In the genomic region with DNA sequence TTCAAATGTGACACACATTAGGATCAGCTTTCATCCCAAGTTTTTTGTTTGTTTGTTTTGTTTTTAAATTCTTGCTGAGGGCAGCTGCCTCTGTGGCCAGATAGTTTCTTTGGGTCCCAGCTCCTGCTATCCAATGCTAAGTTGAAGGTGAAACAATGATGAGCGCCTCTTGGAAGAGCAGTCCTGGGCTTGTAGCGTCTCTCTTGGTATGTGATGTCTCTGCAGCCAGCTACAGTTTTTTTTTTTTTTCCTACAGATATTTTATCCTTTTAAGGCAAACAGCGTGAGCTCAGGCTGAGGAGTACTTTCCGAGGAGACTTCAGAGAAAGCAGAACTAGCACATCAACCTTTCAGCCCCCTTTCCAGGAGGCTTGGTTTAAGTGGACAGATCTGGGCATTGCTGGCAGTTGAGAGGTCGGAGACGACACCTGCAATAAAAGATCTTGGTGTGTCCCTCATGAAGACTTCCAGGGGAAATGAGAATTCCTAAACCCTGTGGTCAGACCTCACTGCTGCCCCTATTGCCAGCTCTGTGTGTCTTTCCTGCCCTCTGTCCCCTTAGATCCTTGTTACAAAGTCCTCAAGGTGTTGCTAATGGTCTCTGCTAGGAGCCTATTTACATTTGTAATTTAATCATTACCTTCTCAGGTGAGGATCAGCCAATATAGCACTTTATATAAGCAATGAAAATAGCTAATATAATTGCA, we compare ENCODE assay signal across 15 cellular contexts. TPM values are rescaled to one million over a fixed set of nuclear protein-coding genes. Genes with fewer than 3 reads are reported as not detected.
DNase-seq lines count a peak whose midpoint lies in the region; ATAC-seq and TF ChIP-seq lines count a peak whose summit lies in the region.
"Had no signal": no experiment of that assay in that cellular context is flagged by ENCODE, and none has a peak within 500 bp of the region (broad histone marks: within the 10 kb centered on the region; RNA-seq: fewer than 3 reads in every experiment).

No MANE protein-coding gene starts in this region.

- TF ChIP-seq CTCF in tibial artery (IDR thresholded peaks at IDR 0.05), result no peak

- peak overlapping the region in 1 of 2 experiments; percentile 28 for H3K18ac ChIP-seq in mesenchymal stem cell (ENCODE audit: low read depth in 1 of 2, low read length in 2 of 2)

- no peak overlapping the region for H4K8ac ChIP-seq in mesenchymal stem cell (ENCODE audit: low read length)

- WGBS in esophagus, 2 donors, result 63 to 68% methylated on average over 6 of the region's 6 CpGs
- WGBS in mesenchymal stem cell, result 62% methylated on average over 3 of the region's 6 CpGs

- no peak overlapping the region for H2AK5ac ChIP-seq in mesenchymal stem cell (ENCODE audit: low read length, severe bottlenecking)

- H2BK12ac ChIP-seq in mesenchymal stem cell (ENCODE audit: low read length in 2 of 2), result no peak overlapping the region

- H3K4ac ChIP-seq in mesenchymal stem cell (ENCODE audit: low read depth in 1 of 2, low read length in 2 of 2), result no peak overlapping the region

- H4K91ac ChIP-seq in mesenchymal stem cell (ENCODE audit: low read length), result no peak overlapping the region

- ATAC-seq in HG02981 (IDR thresholded peaks at IDR 0.05; ENCODE audit: unreplicated experiment), result no peak
- ATAC-seq: psoas muscle had no signal

- H3K79me1 ChIP-seq in mesenchymal stem cell (replicated peaks; ENCODE audit: low read length, poor library complexity, severe bottlenecking), result no peaks in the 10 kb centered on the region

- intact Hi-C loops in tibial artery (cut with DNase I; ENCODE audit: low total_unique reads), result no loop called here

- H3K4me3 ChIP-seq in esophagus (ENCODE audit: low read depth in 1 of 2, low read length in 2 of 2) (no peak overlapping the region), mesenchymal stem cell (ENCODE audit: insufficient read depth in 1 of 2, low read depth in 1 of 2, low read length in 2 of 2) (no peak overlapping the region), tibial artery (peak overlapping the region; percentile 15 to 29)
- H3K4me3 ChIP-seq: psoas muscle had no signal

- H3K27me3 ChIP-seq in esophagus (ENCODE audit: control insufficient read depth in 1 of 2, insufficient read depth in 2 of 2, low read length in 2 of 2), result no peaks in the 10 kb centered on the region
- no peaks in the 10 kb centered on the region for H3K27me3 ChIP-seq in mesenchymal stem cell (ENCODE audit: control insufficient read depth in 1 of 2, insufficient read depth in 1 of 2, low read length in 2 of 2)
- H3K27me3 ChIP-seq in tibial artery, result no peaks in the 10 kb centered on the region

- DNase-seq in M059J (ENCODE audit: low read depth) (peak; percentile 27), mesenchymal stem cell (peak; percentile 50), tibial artery (no peak), AG08395 (ENCODE audit: low spot score) (no peak), NCI-H2107 treated with DMSO at 0.1 percent for 48 hours (lab: John Stamatoyannopoulos, UW; ENCODE audit: unreplicated experiment) (no peak)
- DNase-seq: CD4-positive, alpha-beta memory T cell; GF-D8; NCI-H1694; NCI-H774; psoas muscle; SHP77; stimulated activated CD4-positive, alpha-beta T cell treated with anti-CD3 and anti-CD28 coated beads, Interleukin-4, amount 100 ng/mL, for 1 hour had no signal

- H3K36me3 ChIP-seq in esophagus (ENCODE audit: control insufficient read depth in 2 of 2, insufficient read depth in 2 of 2, low read length in 1 of 2) (peaks cover 0 to 2% of the 10 kb centered on the region in 2 donors), mesenchymal stem cell (ENCODE audit: control insufficient read depth in 1 of 2, insufficient read depth in 2 of 2, low read depth in 1 of 2, low read length in 2 of 2) (no peaks in the 10 kb centered on the region), tibial artery (no peaks in the 10 kb centered on the region)

- H3K23ac ChIP-seq in mesenchymal stem cell (ENCODE audit: low read length in 2 of 2), result no peak overlapping the region

- no peak overlapping the region for H2AFZ ChIP-seq in mesenchymal stem cell (ENCODE audit: low read depth, low read length)

- H2BK120ac ChIP-seq in mesenchymal stem cell (ENCODE audit: low read depth, low read length), result no peak overlapping the region

- H3K4me1 ChIP-seq in esophagus (ENCODE audit: control insufficient read depth in 2 of 2, insufficient read depth in 2 of 2, low read length in 1 of 2), result no peaks in the 10 kb centered on the region
- peaks cover 5% of the 10 kb centered on the region for H3K4me1 ChIP-seq in mesenchymal stem cell (ENCODE audit: control insufficient read depth, insufficient read depth, low read depth, low read length)
- peaks cover 0 to 96% (median 22%) of the 10 kb centered on the region in 4 donors for H3K4me1 ChIP-seq in tibial artery

- H3K9me3 ChIP-seq in esophagus (ENCODE audit: control insufficient read depth in 2 of 2, insufficient read depth in 1 of 2, low read depth in 1 of 2, low read length in 1 of 2) (no peaks in the 10 kb centered on the region), mesenchymal stem cell (ENCODE audit: control insufficient read depth, low read length) (no peaks in the 10 kb centered on the region), tibial artery (no peaks in the 10 kb centered on the region)
- H3K9me3 ChIP-seq: psoas muscle had no signal

- peak overlapping the region; percentile 8 to 63 for H3K27ac ChIP-seq in esophagus (ENCODE audit: low read depth in 2 of 2, low read length in 1 of 2)
- no peak overlapping the region for H3K27ac ChIP-seq in mesenchymal stem cell (ENCODE audit: low read length, poor library complexity, severe bottlenecking)
- peak overlapping the region; percentile 67 to 80 for H3K27ac ChIP-seq in tibial artery
- H3K27ac ChIP-seq: KMS-11, psoas muscle had no signal

- H3K9ac ChIP-seq in mesenchymal stem cell (ENCODE audit: low read length), result no peak overlapping the region
- H3K9ac ChIP-seq: KMS-11 had no signal

- H2BK15ac ChIP-seq in mesenchymal stem cell (ENCODE audit: low read depth, poor library complexity, severe bottlenecking), result no peak overlapping the region

- H2BK5ac ChIP-seq in mesenchymal stem cell (ENCODE audit: low read depth, low read length, poor library complexity, severe bottlenecking), result no peak overlapping the region

- H3K14ac ChIP-seq in mesenchymal stem cell (ENCODE audit: low read length in 2 of 2), result no peak overlapping the region

- H3K4me2 ChIP-seq in mesenchymal stem cell (ENCODE audit: low read length, poor library complexity, severe bottlenecking), result peak overlapping the region; percentile 22
- H3K4me2 ChIP-seq: KMS-11 had no signal

RNA-seq across cellular contexts. Expression of gene PRKG1, which starts 9.1 kb away (rescaled TPM):
- 1.7 and 2.2 TPM in 2 replicates for total RNA-seq in M059J (2014; rRNA removed; shearing (Covaris generic))
- polyA plus RNA-seq in esophagus, result under 1 TPM; 0.84 to 0.87 TPM
- 9.8 TPM for polyA plus RNA-seq in mesenchymal stem cell (2013, experiment 1 of 2)
- polyA plus RNA-seq in mesenchymal stem cell (2013, experiment 2 of 2), result 10.0 TPM
- polyA plus RNA-seq: CD4-positive, alpha-beta memory T cell had no signal

Comparison
In these comparisons a context has a peak if more than half of its experiments do, and no peak if none do; other contexts are left out.
1. DNase-seq: peak in M059J (single experiment) and mesenchymal stem cell (single experiment); none in tibial artery (0 of 2), AG08395 (single experiment) and NCI-H2107 treated with DMSO at 0.1 percent for 48 hours (single experiment).
2. H3K4me3 ChIP-seq: peak in tibial artery (2 of 2); none in esophagus (0 of 2) and mesenchymal stem cell (0 of 2).